In genomic region chr17:4480929-4481898, GRCh38 we compare ENCODE assay signal across 10 cellular contexts. TPM values are rescaled to one million over a fixed set of nuclear protein-coding genes. Genes with fewer than 3 reads are reported as not detected.
DNase-seq lines count a peak whose midpoint lies in the region; ATAC-seq, FAIRE-seq and TF ChIP-seq lines count a peak whose summit lies in the region.
"Had no signal": no experiment of that assay in that cellular context is flagged by ENCODE, and none has a peak within 500 bp of the region (broad histone marks: within the 10 kb centered on the region; RNA-seq: fewer than 3 reads in every experiment).

No MANE protein-coding gene starts in this region.

- H3K4me3 ChIP-seq in WERI-Rb-1 (ENCODE audit: low read depth, low read length), result no peak overlapping the region

- peaks cover 0 to 3% (median 0%) of the 10 kb centered on the region in 3 donors for H3K27me3 Mint-ChIP-seq in immature natural killer cell (ENCODE audit: low read depth in 3 of 3)
- H3K27me3 Mint-ChIP-seq in stimulated activated memory B cell treated with anti-CD40 and anti-IgM and Interleukin-4, amounts not matched to agents 10 μg/mL and 1 μg/mL and 100 μg/mL, for 72 hours, result peaks cover 17% of the 10 kb centered on the region

- H3K9me3 Mint-ChIP-seq in immature natural killer cell, result no peaks in the 10 kb centered on the region
- no peaks in the 10 kb centered on the region for H3K9me3 Mint-ChIP-seq in stimulated activated memory B cell treated with anti-CD40 and anti-IgM and Interleukin-4, amounts not matched to agents 10 μg/mL and 1 μg/mL and 100 μg/mL, for 72 hours

- H3K4me3 Mint-ChIP-seq in immature natural killer cell, result peak overlapping the region; percentile 74 to 86 (median 85)
- H3K4me3 Mint-ChIP-seq in stimulated activated memory B cell treated with anti-CD40 and anti-IgM and Interleukin-4, amounts not matched to agents 10 μg/mL and 1 μg/mL and 100 μg/mL, for 72 hours, result peak overlapping the region; percentile 27

- H3K36me3 Mint-ChIP-seq in immature natural killer cell, result peaks cover 0 to 5% (median 0%) of the 10 kb centered on the region in 3 donors
- H3K36me3 Mint-ChIP-seq in stimulated activated memory B cell treated with anti-CD40 and anti-IgM and Interleukin-4, amounts not matched to agents 10 μg/mL and 1 μg/mL and 100 μg/mL, for 72 hours, result no peaks in the 10 kb centered on the region

- no peak for FAIRE-seq in RCC 7860 (lab: Jason Lieb, UNC)

- H3K27ac Mint-ChIP-seq in immature natural killer cell, result peak overlapping the region; percentile 81 to 93 (median 86)
- H3K27ac Mint-ChIP-seq in stimulated activated memory B cell treated with anti-CD40 and anti-IgM and Interleukin-4, amounts not matched to agents 10 μg/mL and 1 μg/mL and 100 μg/mL, for 72 hours, result peak overlapping the region; percentile 68

- peak overlapping the region; percentile 42; the same call in 1 of the 2 replicates for H3K27ac ChIP-seq in WERI-Rb-1
- H3K27ac ChIP-seq: 22Rv1 had no signal

- peak; percentile 52 for ATAC-seq in stimulated activated memory B cell treated with anti-CD40 and anti-IgM and Interleukin-4, amounts not matched to agents 10 μg/mL and 1 μg/mL and 100 μg/mL, for 72 hours
- ATAC-seq in HG03108 (IDR thresholded peaks at IDR 0.05; ENCODE audit: unreplicated experiment), result no peak
- ATAC-seq in HG03095 (IDR thresholded peaks at IDR 0.05; ENCODE audit: unreplicated experiment), result no peak

- H3K27me3 ChIP-seq in WERI-Rb-1 (ENCODE audit: insufficient read depth, low read depth, severe bottlenecking), result no peaks in the 10 kb centered on the region

- H3K4me1 Mint-ChIP-seq in immature natural killer cell, result peaks cover 42 to 48% of the 10 kb centered on the region in 2 donors
- peaks cover 15% of the 10 kb centered on the region for H3K4me1 Mint-ChIP-seq in stimulated activated memory B cell treated with anti-CD40 and anti-IgM and Interleukin-4, amounts not matched to agents 10 μg/mL and 1 μg/mL and 100 μg/mL, for 72 hours

- H3K9me3 ChIP-seq in WERI-Rb-1 (ENCODE audit: severe bottlenecking), result peaks cover under 1% of the 10 kb centered on the region

- DNase-seq in DMS 273 (lab: John Stamatoyannopoulos, UW; ENCODE audit: unreplicated experiment) (peak; percentile 68), DMS 273 treated with DMSO at 0.1 percent for 48 hours (lab: John Stamatoyannopoulos, UW) (no peak), WERI-Rb-1 (no peak), immature natural killer cell (peak; percentile 38 to 44 (median 39)), RCC 7860 (ENCODE audit: low spot score) (no peak)
- DNase-seq: SHP77 had no signal

- no peaks in the 10 kb centered on the region for H3K36me3 ChIP-seq in WERI-Rb-1

- no peak for TF ChIP-seq CTCF in WERI-Rb-1 (IDR thresholded peaks at IDR 0.05; ENCODE audit: low read depth, low read length)

RNA-seq across cellular contexts. Expression of gene SPNS2, which starts 17.5 kb away (rescaled TPM):
- under 1 TPM in 1 of 3 donors, not detected in 2; 0.26 TPM for polyA plus RNA-seq in immature natural killer cell

RNA-seq across cellular contexts. Expression of gene SPNS3, which starts 47.5 kb away (rescaled TPM):
- 1 to 10 TPM; 2.7 to 7.3 (median 2.8) TPM for polyA plus RNA-seq in immature natural killer cell

Comparison
In these comparisons a context has a peak if more than half of its experiments do, and no peak if none do; other contexts are left out.
1. DNase-seq: peak in DMS 273 (single experiment) and immature natural killer cell (3 of 3); none in DMS 273 treated with DMSO at 0.1 percent for 48 hours (single experiment), WERI-Rb-1 (single experiment) and RCC 7860 (single experiment).